In the genomic region with DNA sequence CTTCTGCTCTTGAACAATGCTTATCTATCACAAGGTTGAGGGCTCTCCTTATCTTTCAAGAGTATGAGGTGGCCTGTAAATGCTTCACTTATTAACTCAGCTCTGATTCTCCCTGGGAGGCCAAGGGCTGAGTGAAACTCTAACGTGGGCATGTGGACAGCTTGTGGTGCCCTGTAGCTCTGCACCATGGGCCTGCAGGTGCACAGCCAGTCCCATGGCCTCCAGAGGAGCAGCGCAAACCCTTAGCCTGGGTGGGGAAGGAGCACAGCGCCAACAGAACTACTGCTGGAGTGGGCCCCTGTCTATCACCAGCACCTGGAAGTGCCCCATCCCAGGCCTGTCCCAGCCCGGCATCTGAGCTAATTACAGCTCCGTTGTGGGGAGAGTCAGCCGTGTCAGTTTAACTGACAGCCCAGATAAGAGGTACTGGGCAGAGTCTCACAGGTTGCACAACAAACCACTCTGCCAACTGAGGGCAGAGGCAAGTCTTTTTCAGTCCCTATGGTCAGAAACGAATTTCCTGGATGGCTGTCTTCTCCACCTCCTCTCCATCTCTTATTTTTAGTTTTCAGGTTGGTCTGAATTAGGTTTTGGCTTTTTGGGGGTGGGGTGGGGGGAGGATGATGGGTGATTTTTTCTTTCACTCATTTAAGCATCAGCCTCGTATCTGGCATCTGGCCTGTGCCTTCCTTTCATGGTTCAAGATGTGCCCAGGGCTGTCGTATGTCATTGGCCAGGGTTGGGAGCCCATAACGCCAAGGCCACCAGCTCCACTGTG, we compare ENCODE assay signal across 10 cellular contexts.
A peak's percentile ranks its signal among the peaks of the same experiment; 100 is the strongest.
DNase-seq lines count a peak whose midpoint lies in the region; ATAC-seq and TF ChIP-seq lines count a peak whose summit lies in the region.
"Had no signal": no experiment of that assay in that cellular context is flagged by ENCODE, and none has a peak within 500 bp of the region (broad histone marks: within the 10 kb centered on the region; RNA-seq: fewer than 3 reads in every experiment).

No MANE protein-coding gene starts in this region.

- ATAC-seq in GM18870 (IDR thresholded peaks at IDR 0.05; ENCODE audit: unreplicated experiment) (peak; percentile 75), HG02943 (IDR thresholded peaks at IDR 0.05; ENCODE audit: low read depth, unreplicated experiment) (peak; percentile 86)
- ATAC-seq in naive thymus-derived CD8-positive, alpha-beta T cell = no peak

- H3K4me3 ChIP-seq in Peyer's patch = peak overlapping the region in 1 of 4 donors; percentile 19
- H3K4me3 ChIP-seq: cardiac muscle cell had no signal

- H3K9me3 Mint-ChIP-seq in naive thymus-derived CD8-positive, alpha-beta T cell = peaks cover 0 to 3% (median 0%) of the 10 kb centered on the region in 9 donors

- H3K27me3 Mint-ChIP-seq in naive thymus-derived CD8-positive, alpha-beta T cell = peaks cover 0 to 9% (median 0%) of the 10 kb centered on the region in 5 donors

- H3K27ac ChIP-seq in Peyer's patch = peak overlapping the region in 3 of 4 donors; percentile 65 to 95 (median 84)
- H3K27ac ChIP-seq: cardiac muscle cell had no signal

- no peaks in the 10 kb centered on the region for H3K27me3 ChIP-seq in Peyer's patch
- H3K27me3 ChIP-seq: cardiac muscle cell had no signal

- H3K36me3 ChIP-seq in Peyer's patch = no peaks in the 10 kb centered on the region
- H3K36me3 ChIP-seq: cardiac muscle cell had no signal

- H3K9me3 ChIP-seq in Peyer's patch = no peaks in the 10 kb centered on the region

- peak overlapping the region in 7 of 10 donors; percentile 9 to 70 (median 23) for H3K4me3 Mint-ChIP-seq in naive thymus-derived CD8-positive, alpha-beta T cell

- peak; percentile 61 to 71 for TF ChIP-seq POLR2A in Peyer's patch (IDR thresholded peaks at IDR 0.05)

- H3K27ac Mint-ChIP-seq in naive thymus-derived CD8-positive, alpha-beta T cell = peak overlapping the region in 7 of 10 donors; percentile 16 to 83 (median 43)

- H3K4me1 Mint-ChIP-seq in naive thymus-derived CD8-positive, alpha-beta T cell = peaks cover 39 to 51% (median 46%) of the 10 kb centered on the region in 4 donors

- peaks cover 0 to 27% (median 18%) of the 10 kb centered on the region in 4 donors for H3K4me1 ChIP-seq in Peyer's patch

- POLR2A ChIA-PET in naive thymus-derived CD8-positive, alpha-beta T cell (lab: Charles Lee) = no interaction called here

- no peaks in the 10 kb centered on the region for H3K36me3 Mint-ChIP-seq in naive thymus-derived CD8-positive, alpha-beta T cell

- peak in 1 of 6 experiments; percentile 27 for TF ChIP-seq CTCF in Peyer's patch (IDR thresholded peaks at IDR 0.05)

- peak in 2 of 3 donors; percentile 79 to 82 for DNase-seq in Peyer's patch
- no peak for DNase-seq in naive thymus-derived CD8-positive, alpha-beta T cell
- DNase-seq in D341Med (ENCODE audit: low spot score) = no peak
- DNase-seq in dermis blood vessel endothelial cell = no peak
- no peak for DNase-seq in NCI-H345 (lab: John Stamatoyannopoulos, UW)
- no peak for DNase-seq in GM03348 (ENCODE audit: low spot score)
- DNase-seq: midbrain had no signal

Comparison
In these comparisons a context has a peak if more than half of its experiments do, and no peak if none do; other contexts are left out.
1. ATAC-seq: peak in GM18870 (single experiment) and HG02943 (single experiment); none in naive thymus-derived CD8-positive, alpha-beta T cell (0 of 2).
2. DNase-seq: peak in Peyer's patch (2 of 3); none in naive thymus-derived CD8-positive, alpha-beta T cell (0 of 10), D341Med (single experiment), dermis blood vessel endothelial cell (single experiment), NCI-H345 (single experiment) and GM03348 (single experiment).